In genomic region chr11:122578168-122578825, GRCh38 we compare ENCODE assay signal across 21 cellular contexts.
DNase-seq lines count a peak whose midpoint lies in the region; ATAC-seq and TF ChIP-seq lines count a peak whose summit lies in the region.
"Had no signal": no experiment of that assay in that cellular context is flagged by ENCODE, and none has a peak within 500 bp of the region (broad histone marks: within the 10 kb centered on the region; RNA-seq: fewer than 3 reads in every experiment).

No MANE protein-coding gene starts in this region.

- POLR2A ChIA-PET in A673 (lab: Charles Lee; ENCODE audit: low non-redundant PET), result no interaction called here

- WGBS in sigmoid colon, 2 donors, result 84 to 86% methylated on average over 3 of the region's 3 CpGs

- no peak for ATAC-seq in left cardiac atrium
- ATAC-seq: activated CD8-positive, alpha-beta memory T cell treated with anti-CD3 and anti-CD28 coated beads, Interleukin-2, amount 10 ng/mL, durations not matched to agents 7 days and 5 days; naive thymus-derived CD4-positive, alpha-beta T cell; stimulated activated memory B cell treated with anti-CD40 and anti-IgM and Interleukin-4, amounts not matched to agents 10 μg/mL and 1 μg/mL and 100 μg/mL, for 72 hours; upper lobe of right lung had no signal

- H3K27me3 ChIP-seq in A673 (replicated peaks; ENCODE audit: insufficient read depth, low read depth, low read length, poor library complexity) (no peaks in the 10 kb centered on the region), sigmoid colon (no peaks in the 10 kb centered on the region)
- H3K27me3 ChIP-seq: right atrium auricular region, SJCRH30, upper lobe of right lung had no signal

- H3K4me1 ChIP-seq in A673 (ENCODE audit: insufficient read depth, low read length, poor library complexity, severe bottlenecking), result no peaks in the 10 kb centered on the region
- H3K4me1 ChIP-seq in sigmoid colon, result peaks cover 0 to 5% (median 2%) of the 10 kb centered on the region in 4 donors
- H3K4me1 ChIP-seq: right atrium auricular region, SJCRH30 had no signal

- no peak for TF ChIP-seq EP300 in sigmoid colon (IDR thresholded peaks at IDR 0.05)

- DNase-seq in A673 (ENCODE audit: low spot score) (peak; percentile 58), ELF-1 (ENCODE audit: low read depth, low spot score) (peak; percentile 3), NB4 (ENCODE audit: low read depth) (peak; percentile 51), choroid plexus epithelial cell (ENCODE audit: low read depth) (peak; percentile 22), sigmoid colon (no peak), NCI-H2171 (lab: John Stamatoyannopoulos, UW) (no peak), NCI-H2107 treated with DMSO at 0.1 percent for 48 hours (lab: John Stamatoyannopoulos, UW; ENCODE audit: unreplicated experiment) (no peak), left cardiac atrium (no peak)
- DNase-seq: activated CD8-positive, alpha-beta memory T cell treated with anti-CD3 and anti-CD28 coated beads, Interleukin-2, amount 10 ng/mL, durations not matched to agents 7 days and 5 days; activated naive CD4-positive, alpha-beta T cell; C1 segment of cervical spinal cord; GDM1; glutamatergic neuron; HCEC 1CT; naive thymus-derived CD4-positive, alpha-beta T cell; NCI-H1105; stimulated activated CD4-positive, alpha-beta T cell treated with anti-CD3 and anti-CD28 coated beads, Interleukin-4, amount 100 ng/mL, for 4 hours; upper lobe of right lung had no signal

- TF ChIP-seq CTCF in A673 (conservative IDR thresholded peaks at IDR 0.05; ENCODE audit: low read depth, low read length) (peak; percentile 63), NB4 (IDR thresholded peaks at IDR 0.05; ENCODE audit: low read depth, low read length) (peak; percentile 44), choroid plexus epithelial cell (conservative IDR thresholded peaks at IDR 0.05; ENCODE audit: low read depth, low read length) (peak; percentile 35), sigmoid colon (IDR thresholded peaks at IDR 0.05) (no peak)

- CTCF ChIA-PET in A673 (lab: Charles Lee), result interaction anchor here (0.6 to 1.2 kb wide), 4 partner anchors 285 to 481 kb away, joined by 3 read pairs; no protein-coding TSS in a partner anchor

- no peak overlapping the region for H3K4me3 ChIP-seq in A673 (ENCODE audit: low read depth, low read length, poor library complexity, severe bottlenecking)
- H3K4me3 ChIP-seq in NB4 (ENCODE audit: low read depth, low read length), result no peak overlapping the region
- no peak overlapping the region for H3K4me3 ChIP-seq in choroid plexus epithelial cell (ENCODE audit: low read depth, low read length)
- no peak overlapping the region for H3K4me3 ChIP-seq in sigmoid colon
- H3K4me3 ChIP-seq: right atrium auricular region, SJCRH30, upper lobe of right lung had no signal

- TF ChIP-seq POLR2A in NB4 (IDR thresholded peaks at IDR 0.05; ENCODE audit: extremely low read depth, insufficient read length) (no peak), sigmoid colon (IDR thresholded peaks at IDR 0.05) (no peak)

- intact Hi-C loops in A673 (cut with micrococcal nuclease; ENCODE audit: unreplicated experiment), result no loop called here
- intact Hi-C loops in sigmoid colon (cut with DNase I), result no loop called here
- intact Hi-C loops in left cardiac atrium (cut with DNase I), result no loop called here

- H3K36me3 ChIP-seq in A673 (ENCODE audit: insufficient read depth, low read length, poor library complexity, severe bottlenecking), result no peaks in the 10 kb centered on the region
- H3K36me3 ChIP-seq in sigmoid colon, result no peaks in the 10 kb centered on the region
- H3K36me3 ChIP-seq: right atrium auricular region, SJCRH30, upper lobe of right lung had no signal

- BruUV-seq in A673 (replicated peaks; lab: Mats Ljungman, UMichigan), result no TSS peak

- H3K27ac ChIP-seq in A673 (ENCODE audit: low read depth, low read length, poor library complexity, severe bottlenecking) (no peak overlapping the region), sigmoid colon (no peak overlapping the region)
- H3K27ac ChIP-seq: right atrium auricular region, SJCRH30, upper lobe of right lung had no signal

- H3K9me3 ChIP-seq in A673 (ENCODE audit: low read depth, low read length, poor library complexity, severe bottlenecking) (no peaks in the 10 kb centered on the region), sigmoid colon (no peaks in the 10 kb centered on the region)
- H3K9me3 ChIP-seq: right atrium auricular region, SJCRH30, upper lobe of right lung had no signal

Comparison
In these comparisons a context has a peak if more than half of its experiments do, and no peak if none do; other contexts are left out.
1. DNase-seq: peak in A673 (single experiment), ELF-1 (single experiment), NB4 (single experiment) and choroid plexus epithelial cell (single experiment); none in sigmoid colon (single experiment), NCI-H2171 (single experiment), NCI-H2107 treated with DMSO at 0.1 percent for 48 hours (single experiment) and left cardiac atrium (single experiment).
2. CTCF ChIP-seq: peak in A673 (single experiment), NB4 (single experiment) and choroid plexus epithelial cell (single experiment); none in sigmoid colon (0 of 4).